18 cellular contexts compared by ENCODE assay signal in genomic region chr18:79062806-79063205, GRCh38. TPM values are rescaled to one million over a fixed set of nuclear protein-coding genes. Genes with fewer than 3 reads are reported as not detected.
DNase-seq lines count a peak whose midpoint lies in the region; ATAC-seq and TF ChIP-seq lines count a peak whose summit lies in the region.
"Had no signal": no experiment of that assay in that cellular context is flagged by ENCODE, and none has a peak within 500 bp of the region (broad histone marks: within the 10 kb centered on the region; RNA-seq: fewer than 3 reads in every experiment).

No MANE protein-coding gene starts in this region.

- peak; percentile 4 for DNase-seq in HK-2 (ENCODE audit: unreplicated experiment)
- DNase-seq in RWPE1 (ENCODE audit: low spot score) = peak; percentile 57
- DNase-seq in stimulated activated naive B cell treated with anti-CD40 and anti-IgM and Interleukin-4, amounts not matched to agents 10 μg/mL and 1 μg/mL and 100 μg/mL, for 72 hours = no peak
- no peak for DNase-seq in occipital lobe (lab: John Stamatoyannopoulos, UW)
- DNase-seq in NK-92 (lab: John Stamatoyannopoulos, UW; ENCODE audit: unreplicated experiment) = no peak
- DNase-seq: activated CD4-positive, alpha-beta T cell treated with anti-CD3 and anti-CD28 coated beads, Interleukin-2, amount 10 ng/mL, durations not matched to agents 7 days and 5 days; activated CD8-positive, alpha-beta memory T cell treated with anti-CD3 and anti-CD28 coated beads, Interleukin-2, amount 10 ng/mL, durations not matched to agents 7 days and 5 days; C1 segment of cervical spinal cord; effector CD4-positive, alpha-beta T cell; naive thymus-derived CD8-positive, alpha-beta T cell; NCI-H2171; pancreas; substantia nigra had no signal

- no peak overlapping the region for H3K4me3 ChIP-seq in esophagus (ENCODE audit: low read depth in 1 of 2, low read length in 2 of 2)
- H3K4me3 ChIP-seq: pancreas had no signal

- H3K27me3 ChIP-seq in esophagus (ENCODE audit: control insufficient read depth in 1 of 2, insufficient read depth in 2 of 2, low read length in 2 of 2) = no peaks in the 10 kb centered on the region
- H3K27me3 ChIP-seq: pancreas had no signal

- H3K36me3 Mint-ChIP-seq in stimulated activated naive B cell treated with anti-CD40 and anti-IgM and Interleukin-4, amounts not matched to agents 10 μg/mL and 1 μg/mL and 100 μg/mL, for 72 hours = peaks cover 22 to 24% of the 10 kb centered on the region in 2 donors
- H3K36me3 Mint-ChIP-seq in activated T-helper 17 cell treated with anti-CD3 and anti-CD28 coated beads, Interleukin-2, amount 50 U/mL, for 72 hours (ENCODE audit: low read depth) = no peaks in the 10 kb centered on the region

- H3K9me3 Mint-ChIP-seq in stimulated activated naive B cell treated with anti-CD40 and anti-IgM and Interleukin-4, amounts not matched to agents 10 μg/mL and 1 μg/mL and 100 μg/mL, for 72 hours = peaks cover 24 to 25% of the 10 kb centered on the region in 2 donors
- peaks cover 21% of the 10 kb centered on the region for H3K9me3 Mint-ChIP-seq in activated T-helper 17 cell treated with anti-CD3 and anti-CD28 coated beads, Interleukin-2, amount 50 U/mL, for 72 hours

- WGBS in esophagus, 2 donors = 52 to 61% methylated on average over 9 of the region's 9 CpGs

- peaks cover 21 to 32% of the 10 kb centered on the region in 2 donors for H3K27me3 Mint-ChIP-seq in stimulated activated naive B cell treated with anti-CD40 and anti-IgM and Interleukin-4, amounts not matched to agents 10 μg/mL and 1 μg/mL and 100 μg/mL, for 72 hours
- H3K27me3 Mint-ChIP-seq in activated T-helper 17 cell treated with anti-CD3 and anti-CD28 coated beads, Interleukin-2, amount 50 U/mL, for 72 hours = peaks cover 18% of the 10 kb centered on the region

- H3K36me3 ChIP-seq in esophagus (ENCODE audit: control insufficient read depth in 2 of 2, insufficient read depth in 2 of 2, low read length in 1 of 2) = no peaks in the 10 kb centered on the region
- H3K36me3 ChIP-seq: pancreas had no signal

- peaks cover 6 to 12% of the 10 kb centered on the region in 2 donors for H3K4me1 Mint-ChIP-seq in stimulated activated naive B cell treated with anti-CD40 and anti-IgM and Interleukin-4, amounts not matched to agents 10 μg/mL and 1 μg/mL and 100 μg/mL, for 72 hours
- peaks cover 13% of the 10 kb centered on the region for H3K4me1 Mint-ChIP-seq in activated T-helper 17 cell treated with anti-CD3 and anti-CD28 coated beads, Interleukin-2, amount 50 U/mL, for 72 hours

- CTCF ChIA-PET in RWPE1 (lab: Yijun Ruan, JAX) = interaction anchor here (0.5 to 1.0 kb wide), 2 partner anchors 13 to 239 kb away, joined by 3 to 4 read pairs; no protein-coding TSS in a partner anchor

- no peak overlapping the region for H3K4me3 Mint-ChIP-seq in stimulated activated naive B cell treated with anti-CD40 and anti-IgM and Interleukin-4, amounts not matched to agents 10 μg/mL and 1 μg/mL and 100 μg/mL, for 72 hours
- no peak overlapping the region for H3K4me3 Mint-ChIP-seq in activated T-helper 17 cell treated with anti-CD3 and anti-CD28 coated beads, Interleukin-2, amount 50 U/mL, for 72 hours
- H3K4me3 Mint-ChIP-seq: activated CD4-positive, alpha-beta T cell treated with anti-CD3 and anti-CD28 coated beads, Interleukin-2, amount 10 ng/mL, durations not matched to agents 7 days and 5 days; activated CD8-positive, alpha-beta memory T cell treated with anti-CD3 and anti-CD28 coated beads, Interleukin-2, amount 10 ng/mL, durations not matched to agents 7 days and 5 days; activated T-helper 1 cell treated with anti-CD3 and anti-CD28 coated beads, Interleukin-12 subunit alpha, Interleukin-12 subunit beta, Interleukin-2, Interleukin-4 antibody, amounts not matched to agents 30 ng/mL and 10 ng/mL and 1 ng/mL, durations not matched to agents 14 hours and 24 hours and 36 hours; naive thymus-derived CD8-positive, alpha-beta T cell; T-helper 1 cell treated with Interleukin-12 subunit alpha and Interleukin-12 subunit beta and Interleukin-4 antibody, amounts not matched to agents 30 μg/mL and 1 μg/mL, for 36 hours had no signal

- H3K9me3 ChIP-seq in esophagus (ENCODE audit: control insufficient read depth in 2 of 2, insufficient read depth in 1 of 2, low read depth in 1 of 2, low read length in 1 of 2) = peaks cover 0 to 21% of the 10 kb centered on the region in 2 donors
- H3K9me3 ChIP-seq: pancreas had no signal

- no peak overlapping the region for H3K27ac Mint-ChIP-seq in stimulated activated naive B cell treated with anti-CD40 and anti-IgM and Interleukin-4, amounts not matched to agents 10 μg/mL and 1 μg/mL and 100 μg/mL, for 72 hours
- H3K27ac Mint-ChIP-seq in activated T-helper 17 cell treated with anti-CD3 and anti-CD28 coated beads, Interleukin-2, amount 50 U/mL, for 72 hours = no peak overlapping the region
- H3K27ac Mint-ChIP-seq: activated CD4-positive, alpha-beta T cell treated with anti-CD3 and anti-CD28 coated beads, Interleukin-2, amount 10 ng/mL, durations not matched to agents 7 days and 5 days; activated CD8-positive, alpha-beta memory T cell treated with anti-CD3 and anti-CD28 coated beads, Interleukin-2, amount 10 ng/mL, durations not matched to agents 7 days and 5 days; activated T-helper 1 cell treated with anti-CD3 and anti-CD28 coated beads, Interleukin-12 subunit alpha, Interleukin-12 subunit beta, Interleukin-2, Interleukin-4 antibody, amounts not matched to agents 30 ng/mL and 10 ng/mL and 1 ng/mL, durations not matched to agents 14 hours and 24 hours and 36 hours; T-helper 1 cell treated with Interleukin-12 subunit alpha and Interleukin-12 subunit beta and Interleukin-4 antibody, amounts not matched to agents 30 μg/mL and 1 μg/mL, for 36 hours had no signal

- no peaks in the 10 kb centered on the region for H3K4me1 ChIP-seq in esophagus (ENCODE audit: control insufficient read depth in 2 of 2, insufficient read depth in 2 of 2, low read length in 1 of 2)
- H3K4me1 ChIP-seq: pancreas had no signal

- H3K27ac ChIP-seq in RWPE1 = peak overlapping the region; percentile 61
- peak overlapping the region; percentile 62 to 84 for H3K27ac ChIP-seq in esophagus (ENCODE audit: low read depth in 2 of 2, low read length in 1 of 2)
- H3K27ac ChIP-seq: pancreas had no signal

- ATAC-seq in stimulated activated naive B cell treated with anti-CD40 and anti-IgM and Interleukin-4, amounts not matched to agents 10 μg/mL and 1 μg/mL and 100 μg/mL, for 72 hours (replicated peaks) = peak; percentile 6 to 17
- no peak for ATAC-seq in activated T-helper 17 cell treated with anti-CD3 and anti-CD28 coated beads, Interleukin-2, amount 50 U/mL, for 72 hours (replicated peaks)
- ATAC-seq in HG03521 (IDR thresholded peaks at IDR 0.05; ENCODE audit: unreplicated experiment) = no peak
- ATAC-seq: activated CD8-positive, alpha-beta memory T cell treated with anti-CD3 and anti-CD28 coated beads, Interleukin-2, amount 10 ng/mL, durations not matched to agents 7 days and 5 days; naive thymus-derived CD8-positive, alpha-beta T cell had no signal

- POLR2A ChIA-PET in RWPE1 (lab: Yijun Ruan, JAX; ENCODE audit: low non-redundant PET) = no interaction called here

- TF ChIP-seq CTCF in RWPE1 (conservative IDR thresholded peaks at IDR 0.05; ENCODE audit: low read depth) = no peak

RNA-seq across cellular contexts. Expression of gene ATP9B, which starts 6.4 kb away (rescaled TPM):
- polyA plus RNA-seq in esophagus = 10 to 100 TPM in 1 of 2 donors, 1 to 10 TPM in 1; 9.6 to 10.5 TPM
- 10 to 100 TPM; 23.3 to 29.4 TPM for total RNA-seq in activated T-helper 17 cell treated with anti-CD3 and anti-CD28 coated beads, Interleukin-2, amount 50 U/mL, for 72 hours
- 69.1 TPM for total RNA-seq in occipital lobe

Comparison
In these comparisons a context has a peak if more than half of its experiments do, and no peak if none do; other contexts are left out.
1. DNase-seq: peak in HK-2 (single experiment) and RWPE1 (single experiment); none in stimulated activated naive B cell treated with anti-CD40 and anti-IgM and Interleukin-4, amounts not matched to agents 10 μg/mL and 1 μg/mL and 100 μg/mL, for 72 hours (single experiment), occipital lobe (single experiment) and NK-92 (single experiment).
2. ATAC-seq: peak in stimulated activated naive B cell treated with anti-CD40 and anti-IgM and Interleukin-4, amounts not matched to agents 10 μg/mL and 1 μg/mL and 100 μg/mL, for 72 hours (2 of 2); none in activated T-helper 17 cell treated with anti-CD3 and anti-CD28 coated beads, Interleukin-2, amount 50 U/mL, for 72 hours (single experiment) and HG03521 (single experiment).